Comparison of ENCODE assay signal across 8 cellular contexts in the genomic region with DNA sequence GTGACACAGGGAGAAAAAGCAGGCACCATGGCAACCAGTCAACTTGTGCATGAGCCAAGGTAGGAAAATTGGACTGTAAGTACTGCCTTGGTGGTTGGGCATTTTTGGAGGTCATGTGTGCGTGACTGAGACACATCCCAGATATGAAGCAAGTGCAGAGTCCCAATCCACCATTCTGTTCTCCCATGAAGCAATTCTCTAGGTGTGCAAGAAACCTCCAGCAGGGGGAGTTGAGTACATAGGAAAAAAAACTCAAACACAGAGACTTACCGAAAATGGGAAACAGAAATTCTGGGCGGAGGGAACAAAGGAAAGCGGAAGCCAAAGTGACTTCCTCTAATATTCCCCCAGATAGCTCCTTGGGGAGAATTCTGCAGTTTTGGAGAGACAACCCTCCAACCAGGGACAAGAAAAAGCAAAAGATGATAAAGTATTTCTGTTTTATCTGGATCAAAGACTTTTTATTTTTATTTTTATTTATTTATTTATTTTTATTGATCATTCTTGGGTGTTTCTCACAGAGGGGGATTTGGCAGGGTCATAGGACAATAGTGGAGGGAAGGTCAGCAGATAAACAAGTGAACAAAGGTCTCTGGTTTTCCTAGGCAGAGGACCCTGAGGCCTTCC.
DNase-seq lines count a peak whose midpoint lies in the region; ATAC-seq and TF ChIP-seq lines count a peak whose summit lies in the region.

No MANE protein-coding gene starts in this region.

- DNase-seq in activated gamma-delta T cell treated with Interleukin-2 at 50 U/mL for 16 hours (peak; percentile 47), activated gamma-delta T cell (lab: John Stamatoyannopoulos, UW) (no peak), NCI-H1105 treated with DMSO at 0.1 percent for 48 hours (lab: John Stamatoyannopoulos, UW) (peak; percentile 20), fibroblast of gingiva (ENCODE audit: low read depth) (peak; percentile 22), omental fat pad (ENCODE audit: low spot score) (peak; percentile 47), kidney glomerular epithelial cell (lab: John Stamatoyannopoulos, UW) (no peak)
- DNase-seq in activated CD4-positive, alpha-beta T cell treated with anti-CD3 and anti-CD28 coated beads, Interleukin-2, amount 50 U/mL, for 1 hour, result peak; percentile 23

- ATAC-seq in omental fat pad (ENCODE audit: low FRiP score), result no peak
- no peak for ATAC-seq in GM18867 (IDR thresholded peaks at IDR 0.05; ENCODE audit: unreplicated experiment)

- no peak for TF ChIP-seq CTCF in omental fat pad (IDR thresholded peaks at IDR 0.05)

Comparison
In these comparisons a context has a peak if more than half of its experiments do, and no peak if none do; other contexts are left out.
1. DNase-seq: peak in activated gamma-delta T cell treated with Interleukin-2 at 50 U/mL for 16 hours (single experiment), NCI-H1105 treated with DMSO at 0.1 percent for 48 hours (single experiment), activated CD4-positive, alpha-beta T cell treated with anti-CD3 and anti-CD28 coated beads, Interleukin-2, amount 50 U/mL, for 1 hour (single experiment), fibroblast of gingiva (single experiment) and omental fat pad (single experiment); none in activated gamma-delta T cell (single experiment) and kidney glomerular epithelial cell (single experiment).